In genomic region chr11:69076977-69077376, GRCh38 we compare ENCODE assay signal across 5 cellular contexts. TPM values are rescaled to one million over a fixed set of nuclear protein-coding genes. Genes with fewer than 3 reads are reported as not detected.
A peak's percentile ranks its signal among the peaks of the same experiment; 100 is the strongest.
DNase-seq lines count a peak whose midpoint lies in the region; FAIRE-seq and TF ChIP-seq lines count a peak whose summit lies in the region.
"Not testable (repeated sequence)": the region's sequence is repeated elsewhere in the genome, so short reads cannot be mapped to it uniquely, and the experiment has no call there.

No MANE protein-coding gene starts in this region.

- H3K14ac ChIP-seq in H1 (ENCODE audit: insufficient read length), result not testable (repeated sequence)

- H3K23me2 ChIP-seq in H1 (ENCODE audit: low read depth, low read length), result not testable (repeated sequence)

- peaks cover 35% of the 10 kb centered on the region for H3K4me1 Mint-ChIP-seq in CD14-positive monocyte

- H3K4me3 Mint-ChIP-seq in CD14-positive monocyte, result not testable (repeated sequence)

- TF ChIP-seq RAD21 in Ishikawa (IDR thresholded peaks at IDR 0.05; ENCODE audit: low read depth); H1 (IDR thresholded peaks at IDR 0.05 in 1 of 2, conservative IDR thresholded peaks at IDR 0.05 in 1 of 2; ENCODE audit: low read depth in 2 of 2, low read length in 2 of 2): not testable (repeated sequence)

- TF ChIP-seq EP300 in Ishikawa (IDR thresholded peaks at IDR 0.05; ENCODE audit: borderline replicate concordance), result peak; percentile 68; the same call in 1 of the 2 replicates
- TF ChIP-seq EP300 in H1 (IDR thresholded peaks at IDR 0.05; ENCODE audit: borderline replicate concordance in 1 of 2, low read depth in 2 of 2, low read length in 2 of 2), result not testable (repeated sequence)

- not testable (repeated sequence) for H3K27me3 Mint-ChIP-seq in CD14-positive monocyte (ENCODE audit: low read depth in 3 of 3)

- H3K9ac ChIP-seq in H1 (replicated peaks in 1 of 4; ENCODE audit: extremely low read depth in 1 of 4, low read depth in 3 of 4, low read length in 3 of 4), result not testable (repeated sequence)

- H3K4me3 ChIP-seq in H1 (ENCODE audit: extremely low read depth in 1 of 4, insufficient read depth in 2 of 4, low read depth in 3 of 4, low read length in 4 of 4), result not testable (repeated sequence)

- H4K8ac ChIP-seq in H1 (ENCODE audit: extremely low read depth, insufficient read depth, low read length), result not testable (repeated sequence)

- not testable (repeated sequence) for H3K27me3 ChIP-seq in H1 (replicated peaks in 1 of 4; ENCODE audit: control insufficient read depth in 3 of 4, extremely low read depth in 1 of 4, insufficient read depth in 3 of 4, low read length in 3 of 4)

- peak overlapping the region in 4 of 7 donors; percentile 85 to 99 (median 96) for H3K27ac Mint-ChIP-seq in CD14-positive monocyte

- intact Hi-C loops in CD14-positive monocyte (cut with micrococcal nuclease), result not testable (repeated sequence)

- H3K36me3 Mint-ChIP-seq in CD14-positive monocyte, result peaks cover 70 to 80% of the 10 kb centered on the region in 2 donors

- H2BK15ac ChIP-seq in H1 (ENCODE audit: low read length), result not testable (repeated sequence)

- not testable (repeated sequence) for H3K56ac ChIP-seq in H1 (replicated peaks; ENCODE audit: insufficient read length, low read depth, low read length)

- H3K9me3 ChIP-seq in H1 (ENCODE audit: insufficient read depth in 2 of 2, low read depth in 1 of 2, low read length in 1 of 2), result not testable (repeated sequence)

- CTCF ChIA-PET in H1 (lab: Charles Lee; ENCODE audit: partially characterized antibody), result not testable (repeated sequence)

- H4K91ac ChIP-seq in H1 (replicated peaks; ENCODE audit: insufficient read length, low read length), result not testable (repeated sequence)

- POLR2A ChIA-PET in H1 (lab: Charles Lee; ENCODE audit: partially characterized antibody), result interaction anchor here (0.8 kb wide), 1 partner anchor 590 kb away, joined by 3 read pairs; no protein-coding TSS in a partner anchor

- TF ChIP-seq CTCF in CD14-positive monocyte (IDR thresholded peaks at IDR 0.05); H1 (IDR thresholded peaks at IDR 0.05; ENCODE audit: control extremely low read depth in 1 of 3, insufficient read depth in 1 of 3, low read depth in 1 of 3, low read length in 3 of 3): not testable (repeated sequence)

- FAIRE-seq in HTR-8/SVneo (lab: Jason Lieb, UNC) (peak; percentile 91), urothelium cell line (lab: Jason Lieb, UNC) (peak; percentile 100)
- FAIRE-seq in H1 (lab: Jason Lieb, UNC), result not testable (repeated sequence)

- not testable (repeated sequence) for H2AFZ ChIP-seq in H1 (ENCODE audit: low read length)

- not testable (repeated sequence) for H2BK5ac ChIP-seq in H1 (ENCODE audit: low read depth, low read length)

- not testable (repeated sequence) for TF ChIP-seq POLR2A in H1 (IDR thresholded peaks at IDR 0.05; ENCODE audit: control extremely low read depth in 1 of 2, low read depth in 2 of 2, low read length in 2 of 2)

- not testable (repeated sequence) for H4K5ac ChIP-seq in H1 (ENCODE audit: insufficient read length, low read depth, low read length)

- DNase-seq in CD14-positive monocyte (ENCODE audit: low spot score); HTR-8/SVneo (ENCODE audit: insufficient read length, low spot score); H1 (ENCODE audit: low read depth in 1 of 2, low spot score in 2 of 2); urothelium cell line (ENCODE audit: low spot score): not testable (repeated sequence)

- not testable (repeated sequence) for H3K9me3 Mint-ChIP-seq in CD14-positive monocyte

- 0 out of 2 replicates have a peak overlapping the region, but pooled peaks have one; percentile 18 for H2BK12ac ChIP-seq in H1 (ENCODE audit: low read depth, low read length)

- not testable (repeated sequence) for H3K23ac ChIP-seq in H1 (ENCODE audit: insufficient read length)

- H2BK20ac ChIP-seq in H1 (ENCODE audit: low read length), result not testable (repeated sequence)

- H3K18ac ChIP-seq in H1 (ENCODE audit: extremely low read depth, low read length), result not testable (repeated sequence)

- not testable (repeated sequence) for H3K79me2 ChIP-seq in H1 (ENCODE audit: control insufficient read depth in 1 of 2, insufficient read depth in 2 of 2, low read length in 2 of 2)

- not testable (repeated sequence) for H3K4me2 ChIP-seq in H1 (ENCODE audit: insufficient read depth in 1 of 2, low read depth in 2 of 2, low read length in 2 of 2)

- H3K27ac ChIP-seq in H1 (ENCODE audit: low read depth, low read length), result not testable (repeated sequence)

- H3K4ac ChIP-seq in H1 (replicated peaks; ENCODE audit: insufficient read length, low read depth, low read length), result not testable (repeated sequence)

- not testable (repeated sequence) for H2AK5ac ChIP-seq in H1 (ENCODE audit: low read depth, low read length)

- WGBS in H1 (ENCODE audit: extremely low coverage in 1 of 2, insufficient coverage in 1 of 2, insufficient read length in 1 of 2, insufficient replicate concordance in 2 of 2, low coverage in 1 of 2, low lambda C conversion rate in 2 of 2, missing lambda C conversion rate in 1 of 2), 2 experiments, result 67% methylated on average over 4 of the region's 6 CpGs; no CpG with 5 or more reads in 1 of the 2 experiments

- not testable (repeated sequence) for H3K4me1 ChIP-seq in H1 (replicated peaks in 1 of 4; ENCODE audit: control insufficient read depth in 3 of 4, insufficient read depth in 4 of 4, low read length in 3 of 4)

- not testable (repeated sequence) for H2BK120ac ChIP-seq in H1 (replicated peaks; ENCODE audit: low read depth, low read length)

- H3K36me3 ChIP-seq in H1 (ENCODE audit: control insufficient read depth in 2 of 4, insufficient read depth in 4 of 4, low read length in 3 of 4), result not testable (repeated sequence)

- not testable (repeated sequence) for H3K79me1 ChIP-seq in H1 (ENCODE audit: low read depth, low read length)

- H4K20me1 ChIP-seq in H1 (replicated peaks in 1 of 2; ENCODE audit: control insufficient read depth in 1 of 2, insufficient read depth in 2 of 2, low read length in 2 of 2), result not testable (repeated sequence)

TF ChIP-seq in Ishikawa, 13 proteins besides CTCF, POLR2A, EP300 and RAD21:
- TF ChIP-seq, protein P1, sequence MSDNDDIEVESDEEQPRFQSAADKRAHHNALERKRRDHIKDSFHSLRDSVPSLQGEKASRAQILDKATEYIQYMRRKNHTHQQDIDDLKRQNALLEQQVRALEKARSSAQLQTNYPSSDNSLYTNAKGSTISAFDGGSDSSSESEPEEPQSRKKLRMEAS (IDR thresholded peaks at IDR 0.05), result 0 out of 2 replicates have a peak, but pooled peaks have one; percentile 14
- peak; percentile 65 for TF ChIP-seq TCF12 (IDR thresholded peaks at IDR 0.05; ENCODE audit: low read depth)

RNA-seq across cellular contexts. Expression of gene TPCN2, which starts 28.2 kb away (rescaled TPM):
- polyA plus RNA-seq in CD14-positive monocyte (10 to 100 TPM; 29.3 to 31.5 TPM), H1 (2011; rRNA removed) (9.7 and 16.8 TPM in 2 replicates)
- 16.3 and 18.6 TPM in 2 replicates for total RNA-seq in H1 (2021; fragmentation: NEBNext Ultra II Directional; extraction: Animal tissue kit (Norgen Biotek cat#: 25700))
- 10.5 TPM for polyA plus RNA-seq in H1 (2011; cell fraction: cytosol; rRNA removed)
- 68.1 TPM for polyA plus RNA-seq in H1 (2011; cell fraction: nucleus; rRNA removed)
- 9.3 to 14.4 TPM (median 12.9 TPM) in 4 replicates for polyA plus RNA-seq in H1 (2012, experiment 1 of 2)
- 9.0 TPM for polyA plus RNA-seq in H1 (2012, experiment 2 of 2)
- 15.5 TPM for polyA plus RNA-seq in H1 (2013, experiment 1 of 2)
- 14.1 TPM for polyA plus RNA-seq in H1 (2013, experiment 2 of 2)
- 12.6 and 14.2 TPM in 2 replicates for polyA minus RNA-seq in H1 (2011; rRNA and poly(A)+ RNA removed)
- polyA minus RNA-seq in H1 (2011; cell fraction: cytosol; rRNA and poly(A)+ RNA removed), result 8.7 TPM
- 23.8 TPM for polyA minus RNA-seq in H1 (2011; cell fraction: nucleus; rRNA and poly(A)+ RNA removed)
